In genomic region chrX:140317462-140317861, GRCh38 we compare ENCODE assay signal across 25 cellular contexts.
"Had no signal": no experiment of that assay in that cellular context is flagged by ENCODE, and none has a peak within 500 bp of the region (broad histone marks: within the 10 kb centered on the region; RNA-seq: fewer than 3 reads in every experiment).

No MANE protein-coding gene starts in this region.

- H3K4me3 Mint-ChIP-seq: immature natural killer cell; naive B cell; nephron progenitor cell; stimulated activated naive B cell treated with anti-CD40 and anti-IgM and Interleukin-4, amounts not matched to agents 10 μg/mL and 1 μg/mL and 100 μg/mL, for 72 hours had no signal

- H3K4me1 Mint-ChIP-seq: immature natural killer cell; naive B cell; nephron progenitor cell; stimulated activated naive B cell treated with anti-CD40 and anti-IgM and Interleukin-4, amounts not matched to agents 10 μg/mL and 1 μg/mL and 100 μg/mL, for 72 hours had no signal

- H3K4me1 ChIP-seq: esophagus muscularis mucosa, gastrocnemius medialis, heart right ventricle, right atrium auricular region, sigmoid colon, stomach, transverse colon had no signal

- H3K4me3 ChIP-seq: dorsolateral prefrontal cortex, esophagus muscularis mucosa, gastrocnemius medialis, heart right ventricle, lung, right atrium auricular region, sigmoid colon, skin epidermis, stomach, thoracic aorta, transverse colon had no signal

- H3K27me3 ChIP-seq: esophagus muscularis mucosa, gastrocnemius medialis, heart right ventricle, right atrium auricular region, sigmoid colon, stomach, transverse colon had no signal

- H3K36me3 ChIP-seq: esophagus muscularis mucosa, gastrocnemius medialis, heart right ventricle, right atrium auricular region, sigmoid colon, stomach, thoracic aorta, transverse colon had no signal

- DNase-seq: cortex of kidney; dorsolateral prefrontal cortex; effector CD8-positive, alpha-beta T cell; gastrocnemius medialis; heart right ventricle; hypothalamus; left cardiac atrium; left ventricle myocardium superior; mesenchymal stem cell; naive B cell; nephron progenitor cell; posterior cingulate gyrus; sigmoid colon; stimulated activated CD4-positive, alpha-beta T cell treated with anti-CD3 and anti-CD28 coated beads, Interleukin-2, amount 100 ng/mL, for 24 hours; stimulated activated CD4-positive, alpha-beta T cell treated with anti-CD3 and anti-CD28 coated beads, Interleukin-4, amount 100 ng/mL, for 4 hours; stimulated activated naive B cell treated with anti-CD40 and anti-IgM and Interleukin-4, amounts not matched to agents 10 μg/mL and 1 μg/mL and 100 μg/mL, for 72 hours; stomach; substantia nigra; transverse colon had no signal

- H3K9me3 Mint-ChIP-seq: nephron progenitor cell had no signal

- ATAC-seq: gastrocnemius medialis; heart right ventricle; left cardiac atrium; left ventricle myocardium superior; stimulated activated naive B cell treated with anti-CD40 and anti-IgM and Interleukin-4, amounts not matched to agents 10 μg/mL and 1 μg/mL and 100 μg/mL, for 72 hours had no signal

- H3K36me3 Mint-ChIP-seq: immature natural killer cell; naive B cell; stimulated activated naive B cell treated with anti-CD40 and anti-IgM and Interleukin-4, amounts not matched to agents 10 μg/mL and 1 μg/mL and 100 μg/mL, for 72 hours had no signal

- H3K27me3 Mint-ChIP-seq: naive B cell; stimulated activated naive B cell treated with anti-CD40 and anti-IgM and Interleukin-4, amounts not matched to agents 10 μg/mL and 1 μg/mL and 100 μg/mL, for 72 hours had no signal

- H3K27ac ChIP-seq: dorsolateral prefrontal cortex, esophagus muscularis mucosa, gastrocnemius medialis, heart right ventricle, right atrium auricular region, sigmoid colon, skin epidermis, stomach, thoracic aorta, transverse colon had no signal

- H3K27ac Mint-ChIP-seq: immature natural killer cell; naive B cell; nephron progenitor cell; stimulated activated naive B cell treated with anti-CD40 and anti-IgM and Interleukin-4, amounts not matched to agents 10 μg/mL and 1 μg/mL and 100 μg/mL, for 72 hours had no signal
